ENCODE assay signal across 8 cellular contexts in the genomic region with DNA sequence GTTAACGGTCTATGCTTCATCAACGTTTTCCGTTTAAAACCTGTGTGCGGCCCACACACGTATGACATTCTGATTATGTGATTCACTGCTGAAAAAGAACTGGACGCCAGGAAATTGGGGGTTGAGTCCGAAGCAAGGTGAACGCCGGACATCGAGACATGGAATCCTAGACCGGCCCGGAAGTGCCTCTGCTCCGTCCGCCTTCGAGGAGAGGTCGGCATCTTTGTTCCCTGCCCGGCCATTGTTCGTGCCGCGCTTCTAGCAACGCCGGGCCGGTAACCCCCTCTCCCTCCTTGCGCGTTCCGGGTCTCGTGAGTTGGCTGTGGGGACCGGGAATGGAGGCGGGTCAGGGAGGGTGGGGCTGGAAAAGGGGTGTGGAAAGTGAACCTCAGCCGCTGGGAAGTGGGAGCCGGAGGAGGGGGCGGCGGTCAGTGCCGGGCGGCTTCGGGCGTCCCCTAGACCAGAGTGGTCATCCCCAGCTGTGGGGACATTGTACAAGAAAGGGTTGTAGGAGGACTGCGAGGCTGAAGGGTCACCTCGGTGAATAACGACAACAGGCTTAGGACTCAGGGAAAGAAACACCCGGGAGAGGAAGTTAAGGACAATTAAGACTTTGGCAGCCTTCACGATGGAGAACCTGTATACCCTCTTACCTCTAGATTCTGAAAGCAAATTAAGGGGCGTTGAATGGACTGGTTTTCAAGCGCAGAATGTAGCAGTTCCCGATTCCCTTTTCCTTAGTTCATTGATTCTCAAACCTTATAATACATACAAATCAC. TPM values are rescaled to one million over a fixed set of nuclear protein-coding genes. Genes with fewer than 3 reads are reported as not detected.
DNase-seq lines count a peak whose midpoint lies in the region; ATAC-seq lines count a peak whose summit lies in the region.

A gene (plus strand): TSS at position 220 of the 779 bp plus-strand sequence. CDS start 1,810 bp downstream, outside the sequence.

- CTCF ChIA-PET in naive thymus-derived CD4-positive, alpha-beta T cell (lab: Charles Lee): no interaction called here

- H3K4me1 Mint-ChIP-seq in activated T-helper 1 cell treated with anti-CD3 and anti-CD28 coated beads, Interleukin-12 subunit alpha, Interleukin-12 subunit beta, Interleukin-2, Interleukin-4 antibody, amounts not matched to agents 30 ng/mL and 10 ng/mL and 1 ng/mL, durations not matched to agents 14 hours and 24 hours and 36 hours (ENCODE audit: low read depth): peaks cover 34% of the 10 kb centered on the region
- peaks cover 0 to 36% (median 13%) of the 10 kb centered on the region in 7 donors for H3K4me1 Mint-ChIP-seq in naive thymus-derived CD4-positive, alpha-beta T cell

- H3K27me3 ChIP-seq in naive thymus-derived CD4-positive, alpha-beta T cell (ENCODE audit: control insufficient read depth in 2 of 2, insufficient read depth in 2 of 2, low read length in 2 of 2): peaks cover 7 to 8% of the 10 kb centered on the region in 2 donors
- peaks cover 12% of the 10 kb centered on the region for H3K27me3 ChIP-seq in thymus (ENCODE audit: control insufficient read depth, insufficient read depth)

- H3K4me3 ChIP-seq in naive thymus-derived CD4-positive, alpha-beta T cell (ENCODE audit: low read length): peak within 1 kb of the TSS; percentile 55
- H3K4me3 ChIP-seq in thymus (ENCODE audit: low read length): peak within 1 kb of the TSS; percentile 76

- intact Hi-C loops in activated T-helper 1 cell treated with anti-CD3 and anti-CD28 coated beads, Interleukin-12 subunit alpha, Interleukin-12 subunit beta, Interleukin-2, Interleukin-4 antibody, amounts not matched to agents 30 ng/mL and 10 ng/mL and 1 ng/mL, durations not matched to agents 14 hours and 24 hours and 36 hours (cut with micrococcal nuclease): no loop called here
- intact Hi-C loops in naive thymus-derived CD4-positive, alpha-beta T cell (cut with micrococcal nuclease): loop anchor here in 1 of 2 donors (2.0 kb wide), 1 partner anchor 28 kb away; a partner anchor contains a TSS

- H3K27ac Mint-ChIP-seq in activated T-helper 1 cell treated with anti-CD3 and anti-CD28 coated beads, Interleukin-12 subunit alpha, Interleukin-12 subunit beta, Interleukin-2, Interleukin-4 antibody, amounts not matched to agents 30 ng/mL and 10 ng/mL and 1 ng/mL, durations not matched to agents 14 hours and 24 hours and 36 hours: peak within 1 kb of the TSS; percentile 74
- peak within 1 kb of the TSS in 2 of 9 donors; percentile 5 to 62 for H3K27ac Mint-ChIP-seq in naive thymus-derived CD4-positive, alpha-beta T cell

- POLR2A ChIA-PET in naive thymus-derived CD4-positive, alpha-beta T cell (lab: Charles Lee): no interaction called here

- H3K4me3 Mint-ChIP-seq in activated T-helper 1 cell treated with anti-CD3 and anti-CD28 coated beads, Interleukin-12 subunit alpha, Interleukin-12 subunit beta, Interleukin-2, Interleukin-4 antibody, amounts not matched to agents 30 ng/mL and 10 ng/mL and 1 ng/mL, durations not matched to agents 14 hours and 24 hours and 36 hours: peak within 1 kb of the TSS; percentile 88
- peak within 1 kb of the TSS; percentile 74 to 94 (median 88) for H3K4me3 Mint-ChIP-seq in naive thymus-derived CD4-positive, alpha-beta T cell

- H3K27ac ChIP-seq in naive thymus-derived CD4-positive, alpha-beta T cell (ENCODE audit: low read depth, low read length): no peak within 1 kb of the TSS
- no peak within 1 kb of the TSS for H3K27ac ChIP-seq in thymus (ENCODE audit: low read depth)

- no peaks in the 10 kb centered on the region for H3K36me3 ChIP-seq in naive thymus-derived CD4-positive, alpha-beta T cell (ENCODE audit: control insufficient read depth in 2 of 3, insufficient read depth in 3 of 3, low read length in 3 of 3)
- H3K36me3 ChIP-seq in thymus (ENCODE audit: control insufficient read depth, insufficient read depth): no peaks in the 10 kb centered on the region

- peaks cover 7% of the 10 kb centered on the region for H3K9me3 Mint-ChIP-seq in activated T-helper 1 cell treated with anti-CD3 and anti-CD28 coated beads, Interleukin-12 subunit alpha, Interleukin-12 subunit beta, Interleukin-2, Interleukin-4 antibody, amounts not matched to agents 30 ng/mL and 10 ng/mL and 1 ng/mL, durations not matched to agents 14 hours and 24 hours and 36 hours
- H3K9me3 Mint-ChIP-seq in naive thymus-derived CD4-positive, alpha-beta T cell: peaks cover 0 to 9% (median 0%) of the 10 kb centered on the region in 11 donors

- DNase-seq in D341Med (ENCODE audit: low spot score): peak; percentile 86
- DNase-seq in NCI-H748 treated with DMSO at 0.1 percent for 48 hours (lab: John Stamatoyannopoulos, UW): peak; percentile 93
- no peak for DNase-seq in activated T-helper 1 cell treated with anti-CD3 and anti-CD28 coated beads, Interleukin-12 subunit alpha, Interleukin-12 subunit beta, Interleukin-2, Interleukin-4 antibody, amounts not matched to agents 30 ng/mL and 10 ng/mL and 1 ng/mL, durations not matched to agents 14 hours and 24 hours and 36 hours (ENCODE audit: low spot score)
- DNase-seq in fibroblast of the conjunctiva (ENCODE audit: low read depth): peak; percentile 71
- DNase-seq in naive thymus-derived CD4-positive, alpha-beta T cell: peak in 3 of 9 donors; percentile 20 to 46 (median 25)

- peaks cover 25% of the 10 kb centered on the region for H3K27me3 Mint-ChIP-seq in activated T-helper 1 cell treated with anti-CD3 and anti-CD28 coated beads, Interleukin-12 subunit alpha, Interleukin-12 subunit beta, Interleukin-2, Interleukin-4 antibody, amounts not matched to agents 30 ng/mL and 10 ng/mL and 1 ng/mL, durations not matched to agents 14 hours and 24 hours and 36 hours (ENCODE audit: insufficient read depth)
- H3K27me3 Mint-ChIP-seq in naive thymus-derived CD4-positive, alpha-beta T cell: peaks cover 37 to 65% (median 55%) of the 10 kb centered on the region in 5 donors

- WGBS in thymus: 1% methylated on average over 45 of the region's 45 CpGs

- no peaks in the 10 kb centered on the region for H3K9me3 ChIP-seq in naive thymus-derived CD4-positive, alpha-beta T cell (ENCODE audit: control insufficient read depth in 2 of 3, low read length in 3 of 3)
- no peaks in the 10 kb centered on the region for H3K9me3 ChIP-seq in thymus (ENCODE audit: control insufficient read depth)

- ATAC-seq in GM19452 (IDR thresholded peaks at IDR 0.05; ENCODE audit: unreplicated experiment) (peak; percentile 86), HG03571 (IDR thresholded peaks at IDR 0.05; ENCODE audit: unreplicated experiment) (peak; percentile 74)
- ATAC-seq in naive thymus-derived CD4-positive, alpha-beta T cell: peak; percentile 86

- H3K36me3 Mint-ChIP-seq in activated T-helper 1 cell treated with anti-CD3 and anti-CD28 coated beads, Interleukin-12 subunit alpha, Interleukin-12 subunit beta, Interleukin-2, Interleukin-4 antibody, amounts not matched to agents 30 ng/mL and 10 ng/mL and 1 ng/mL, durations not matched to agents 14 hours and 24 hours and 36 hours (ENCODE audit: low read depth): peaks cover 12% of the 10 kb centered on the region
- H3K36me3 Mint-ChIP-seq in naive thymus-derived CD4-positive, alpha-beta T cell: peaks cover 0 to 23% (median 0%) of the 10 kb centered on the region in 5 donors

- H3K4me1 ChIP-seq in naive thymus-derived CD4-positive, alpha-beta T cell (ENCODE audit: control insufficient read depth in 2 of 2, insufficient read depth in 2 of 2, low read length in 2 of 2): no peaks in the 10 kb centered on the region
- H3K4me1 ChIP-seq in thymus (ENCODE audit: control insufficient read depth, insufficient read depth, low read length): peaks cover 9% of the 10 kb centered on the region

RNA-seq across cellular contexts. Expression of the gene that starts here (rescaled TPM):
- total RNA-seq in activated T-helper 1 cell treated with anti-CD3 and anti-CD28 coated beads, Interleukin-12 subunit alpha, Interleukin-12 subunit beta, Interleukin-2, Interleukin-4 antibody, amounts not matched to agents 30 ng/mL and 10 ng/mL and 1 ng/mL, durations not matched to agents 14 hours and 24 hours and 36 hours: 6.1 and 8.1 TPM in 2 replicates
- total RNA-seq in naive thymus-derived CD4-positive, alpha-beta T cell: 1 to 10 TPM in 2 of 5 experiments, under 1 TPM in 3; 0.59 to 5.2 (median 0.84) TPM
- 1 to 10 TPM in 1 of 2 donors, not detected in 1; 1.6 TPM for polyA plus RNA-seq in naive thymus-derived CD4-positive, alpha-beta T cell
- 9.7 TPM for polyA plus RNA-seq in thymus
